In the genomic region with DNA sequence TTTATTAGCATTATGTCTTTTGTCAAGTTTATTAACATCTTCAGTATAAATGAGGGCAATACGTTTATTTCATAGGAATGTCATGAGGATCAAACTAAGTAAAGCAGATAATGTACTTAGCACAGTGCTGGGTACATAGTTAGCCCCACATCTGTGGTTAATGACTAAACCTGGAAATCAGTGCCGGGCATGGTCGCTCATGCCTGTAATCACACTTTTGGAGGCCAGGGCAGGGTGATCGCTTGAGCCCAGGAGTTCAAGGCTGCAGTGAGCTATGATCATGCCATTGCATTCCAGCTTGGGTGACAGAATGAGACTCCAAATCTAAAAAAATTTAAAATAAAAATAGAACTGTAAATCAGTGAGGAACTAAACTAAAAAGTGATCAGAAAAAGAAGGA, we compare ENCODE assay signal across 23 cellular contexts. TPM values are rescaled to one million over a fixed set of nuclear protein-coding genes. Genes with fewer than 3 reads are reported as not detected.
DNase-seq lines count a peak whose midpoint lies in the region; ATAC-seq and TF ChIP-seq lines count a peak whose summit lies in the region.
"Had no signal": no experiment of that assay in that cellular context is flagged by ENCODE, and none has a peak within 500 bp of the region (broad histone marks: within the 10 kb centered on the region; RNA-seq: fewer than 3 reads in every experiment).

No MANE protein-coding gene starts in this region.

- DNase-seq in Caki2 (ENCODE audit: low read depth), result peak; percentile 10
- peak; percentile 19 for DNase-seq in HK-2 (ENCODE audit: unreplicated experiment)
- DNase-seq in glomerular visceral epithelial cell (ENCODE audit: extremely low spot score), result peak; percentile 16
- peak; percentile 39 for DNase-seq in renal cortical epithelial cell (ENCODE audit: low read depth)
- DNase-seq in WTC11 (ENCODE audit: low spot score), result no peak
- no peak for DNase-seq in DMS79 (lab: John Stamatoyannopoulos, UW)
- DNase-seq: CD8-positive, alpha-beta T cell; DMS53; Karpas-422; NCI-H1048; NCI-H1436; NCI-H1930; NCI-H226; NCI-H524; NCI-H82; PC-3; SIG-M5 had no signal

- no peak for TF ChIP-seq CTCF in WTC11 (IDR thresholded peaks at IDR 0.05)

- POLR2A ChIA-PET in WTC11 (lab: Charles Lee), result no interaction called here

- no peak for ATAC-seq in GM21515 (IDR thresholded peaks at IDR 0.05; ENCODE audit: unreplicated experiment)
- no peak for ATAC-seq in WTC11
- no peak for ATAC-seq in GM21360 (IDR thresholded peaks at IDR 0.05; ENCODE audit: unreplicated experiment)
- ATAC-seq: CD8-positive, alpha-beta T cell; PC-3; SK-N-SH treated with all-trans-retinoic acid at 6 μM for 48 hours had no signal

- CTCF ChIA-PET in WTC11 (lab: Charles Lee), result no interaction called here

- no peaks in the 10 kb centered on the region for H3K4me1 Mint-ChIP-seq in WTC11
- H3K4me1 Mint-ChIP-seq: IgD-negative memory B cell had no signal

- peaks cover 3% of the 10 kb centered on the region; the same call in 1 of the 2 replicates for H3K27me3 Mint-ChIP-seq in WTC11 (ENCODE audit: low read depth)
- H3K27me3 Mint-ChIP-seq: IgD-negative memory B cell had no signal

- in situ Hi-C loops in Caki2 (cut with HindIII; ENCODE audit: low pct_unique_long_range_greater_than_20kb, low sequenced_read_pairs), result no loop called here

- no peak overlapping the region for H3K27ac Mint-ChIP-seq in WTC11
- H3K27ac Mint-ChIP-seq: CD8-positive, alpha-beta T cell; IgD-negative memory B cell had no signal

- no peak overlapping the region for H3K4me3 Mint-ChIP-seq in WTC11
- H3K4me3 Mint-ChIP-seq: CD8-positive, alpha-beta T cell; IgD-negative memory B cell had no signal

- peaks cover 51% of the 10 kb centered on the region for H3K36me3 Mint-ChIP-seq in WTC11

- H3K9me3 Mint-ChIP-seq in WTC11, result peaks cover 54% of the 10 kb centered on the region

TF ChIP-seq in WTC11, 78 proteins besides CTCF, POLR2A, EP300 and RAD21 (continues in another document):
- TF ChIP-seq TP53 (CRISPR knock-in tag; IDR thresholded peaks at IDR 0.05) (no peak), CREB1 (CRISPR knock-in tag; IDR thresholded peaks at IDR 0.05) (no peak), SP1 (CRISPR knock-in tag; conservative IDR thresholded peaks at IDR 0.05) (no peak), MXD4 (CRISPR knock-in tag; IDR thresholded peaks at IDR 0.05; ENCODE audit: borderline replicate concordance) (no peak), NR2C2 (CRISPR knock-in tag; IDR thresholded peaks at IDR 0.05) (no peak), ZNF423 (CRISPR knock-in tag; IDR thresholded peaks at IDR 0.05) (no peak), SMAD4 (CRISPR knock-in tag; IDR thresholded peaks at IDR 0.05) (no peak), ZNF232 (CRISPR knock-in tag; IDR thresholded peaks at IDR 0.05) (no peak), RELA (CRISPR knock-in tag; IDR thresholded peaks at IDR 0.05; ENCODE audit: borderline replicate concordance) (no peak)
- TF ChIP-seq, protein P1, sequence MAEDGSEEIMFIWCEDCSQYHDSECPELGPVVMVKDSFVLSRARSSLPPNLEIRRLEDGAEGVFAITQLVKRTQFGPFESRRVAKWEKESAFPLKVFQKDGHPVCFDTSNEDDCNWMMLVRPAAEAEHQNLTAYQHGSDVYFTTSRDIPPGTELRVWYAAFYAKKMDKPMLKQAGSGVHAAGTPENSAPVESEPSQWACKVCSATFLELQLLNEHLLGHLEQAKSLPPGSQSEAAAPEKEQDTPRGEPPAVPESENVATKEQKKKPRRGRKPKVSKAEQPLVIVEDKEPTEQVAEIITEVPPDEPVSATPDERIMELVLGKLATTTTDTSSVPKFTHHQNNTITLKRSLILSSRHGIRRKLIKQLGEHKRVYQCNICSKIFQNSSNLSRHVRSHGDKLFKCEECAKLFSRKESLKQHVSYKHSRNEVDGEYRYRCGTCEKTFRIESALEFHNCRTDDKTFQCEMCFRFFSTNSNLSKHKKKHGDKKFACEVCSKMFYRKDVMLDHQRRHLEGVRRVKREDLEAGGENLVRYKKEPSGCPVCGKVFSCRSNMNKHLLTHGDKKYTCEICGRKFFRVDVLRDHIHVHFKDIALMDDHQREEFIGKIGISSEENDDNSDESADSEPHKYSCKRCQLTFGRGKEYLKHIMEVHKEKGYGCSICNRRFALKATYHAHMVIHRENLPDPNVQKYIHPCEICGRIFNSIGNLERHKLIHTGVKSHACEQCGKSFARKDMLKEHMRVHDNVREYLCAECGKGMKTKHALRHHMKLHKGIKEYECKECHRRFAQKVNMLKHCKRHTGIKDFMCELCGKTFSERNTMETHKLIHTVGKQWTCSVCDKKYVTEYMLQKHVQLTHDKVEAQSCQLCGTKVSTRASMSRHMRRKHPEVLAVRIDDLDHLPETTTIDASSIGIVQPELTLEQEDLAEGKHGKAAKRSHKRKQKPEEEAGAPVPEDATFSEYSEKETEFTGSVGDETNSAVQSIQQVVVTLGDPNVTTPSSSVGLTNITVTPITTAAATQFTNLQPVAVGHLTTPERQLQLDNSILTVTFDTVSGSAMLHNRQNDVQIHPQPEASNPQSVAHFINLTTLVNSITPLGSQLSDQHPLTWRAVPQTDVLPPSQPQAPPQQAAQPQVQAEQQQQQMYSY (CRISPR knock-in tag; IDR thresholded peaks at IDR 0.05), result no peak
- TF ChIP-seq, protein P2, sequence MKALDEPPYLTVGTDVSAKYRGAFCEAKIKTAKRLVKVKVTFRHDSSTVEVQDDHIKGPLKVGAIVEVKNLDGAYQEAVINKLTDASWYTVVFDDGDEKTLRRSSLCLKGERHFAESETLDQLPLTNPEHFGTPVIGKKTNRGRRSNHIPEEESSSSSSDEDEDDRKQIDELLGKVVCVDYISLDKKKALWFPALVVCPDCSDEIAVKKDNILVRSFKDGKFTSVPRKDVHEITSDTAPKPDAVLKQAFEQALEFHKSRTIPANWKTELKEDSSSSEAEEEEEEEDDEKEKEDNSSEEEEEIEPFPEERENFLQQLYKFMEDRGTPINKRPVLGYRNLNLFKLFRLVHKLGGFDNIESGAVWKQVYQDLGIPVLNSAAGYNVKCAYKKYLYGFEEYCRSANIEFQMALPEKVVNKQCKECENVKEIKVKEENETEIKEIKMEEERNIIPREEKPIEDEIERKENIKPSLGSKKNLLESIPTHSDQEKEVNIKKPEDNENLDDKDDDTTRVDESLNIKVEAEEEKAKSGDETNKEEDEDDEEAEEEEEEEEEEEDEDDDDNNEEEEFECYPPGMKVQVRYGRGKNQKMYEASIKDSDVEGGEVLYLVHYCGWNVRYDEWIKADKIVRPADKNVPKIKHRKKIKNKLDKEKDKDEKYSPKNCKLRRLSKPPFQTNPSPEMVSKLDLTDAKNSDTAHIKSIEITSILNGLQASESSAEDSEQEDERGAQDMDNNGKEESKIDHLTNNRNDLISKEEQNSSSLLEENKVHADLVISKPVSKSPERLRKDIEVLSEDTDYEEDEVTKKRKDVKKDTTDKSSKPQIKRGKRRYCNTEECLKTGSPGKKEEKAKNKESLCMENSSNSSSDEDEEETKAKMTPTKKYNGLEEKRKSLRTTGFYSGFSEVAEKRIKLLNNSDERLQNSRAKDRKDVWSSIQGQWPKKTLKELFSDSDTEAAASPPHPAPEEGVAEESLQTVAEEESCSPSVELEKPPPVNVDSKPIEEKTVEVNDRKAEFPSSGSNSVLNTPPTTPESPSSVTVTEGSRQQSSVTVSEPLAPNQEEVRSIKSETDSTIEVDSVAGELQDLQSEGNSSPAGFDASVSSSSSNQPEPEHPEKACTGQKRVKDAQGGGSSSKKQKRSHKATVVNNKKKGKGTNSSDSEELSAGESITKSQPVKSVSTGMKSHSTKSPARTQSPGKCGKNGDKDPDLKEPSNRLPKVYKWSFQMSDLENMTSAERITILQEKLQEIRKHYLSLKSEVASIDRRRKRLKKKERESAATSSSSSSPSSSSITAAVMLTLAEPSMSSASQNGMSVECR (CRISPR knock-in tag; IDR thresholded peaks at IDR 0.05; ENCODE audit: borderline replicate concordance), result no peak
- TF ChIP-seq, protein P3, sequence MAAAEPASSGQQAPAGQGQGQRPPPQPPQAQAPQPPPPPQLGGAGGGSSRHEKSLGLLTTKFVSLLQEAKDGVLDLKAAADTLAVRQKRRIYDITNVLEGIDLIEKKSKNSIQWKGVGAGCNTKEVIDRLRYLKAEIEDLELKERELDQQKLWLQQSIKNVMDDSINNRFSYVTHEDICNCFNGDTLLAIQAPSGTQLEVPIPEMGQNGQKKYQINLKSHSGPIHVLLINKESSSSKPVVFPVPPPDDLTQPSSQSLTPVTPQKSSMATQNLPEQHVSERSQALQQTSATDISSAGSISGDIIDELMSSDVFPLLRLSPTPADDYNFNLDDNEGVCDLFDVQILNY (CRISPR knock-in tag; IDR thresholded peaks at IDR 0.05), result no peak
- TF ChIP-seq, protein P4, sequence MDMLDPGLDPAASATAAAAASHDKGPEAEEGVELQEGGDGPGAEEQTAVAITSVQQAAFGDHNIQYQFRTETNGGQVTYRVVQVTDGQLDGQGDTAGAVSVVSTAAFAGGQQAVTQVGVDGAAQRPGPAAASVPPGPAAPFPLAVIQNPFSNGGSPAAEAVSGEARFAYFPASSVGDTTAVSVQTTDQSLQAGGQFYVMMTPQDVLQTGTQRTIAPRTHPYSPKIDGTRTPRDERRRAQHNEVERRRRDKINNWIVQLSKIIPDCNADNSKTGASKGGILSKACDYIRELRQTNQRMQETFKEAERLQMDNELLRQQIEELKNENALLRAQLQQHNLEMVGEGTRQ (CRISPR knock-in tag; IDR thresholded peaks at IDR 0.05), result no peak
- TF ChIP-seq, protein P5, sequence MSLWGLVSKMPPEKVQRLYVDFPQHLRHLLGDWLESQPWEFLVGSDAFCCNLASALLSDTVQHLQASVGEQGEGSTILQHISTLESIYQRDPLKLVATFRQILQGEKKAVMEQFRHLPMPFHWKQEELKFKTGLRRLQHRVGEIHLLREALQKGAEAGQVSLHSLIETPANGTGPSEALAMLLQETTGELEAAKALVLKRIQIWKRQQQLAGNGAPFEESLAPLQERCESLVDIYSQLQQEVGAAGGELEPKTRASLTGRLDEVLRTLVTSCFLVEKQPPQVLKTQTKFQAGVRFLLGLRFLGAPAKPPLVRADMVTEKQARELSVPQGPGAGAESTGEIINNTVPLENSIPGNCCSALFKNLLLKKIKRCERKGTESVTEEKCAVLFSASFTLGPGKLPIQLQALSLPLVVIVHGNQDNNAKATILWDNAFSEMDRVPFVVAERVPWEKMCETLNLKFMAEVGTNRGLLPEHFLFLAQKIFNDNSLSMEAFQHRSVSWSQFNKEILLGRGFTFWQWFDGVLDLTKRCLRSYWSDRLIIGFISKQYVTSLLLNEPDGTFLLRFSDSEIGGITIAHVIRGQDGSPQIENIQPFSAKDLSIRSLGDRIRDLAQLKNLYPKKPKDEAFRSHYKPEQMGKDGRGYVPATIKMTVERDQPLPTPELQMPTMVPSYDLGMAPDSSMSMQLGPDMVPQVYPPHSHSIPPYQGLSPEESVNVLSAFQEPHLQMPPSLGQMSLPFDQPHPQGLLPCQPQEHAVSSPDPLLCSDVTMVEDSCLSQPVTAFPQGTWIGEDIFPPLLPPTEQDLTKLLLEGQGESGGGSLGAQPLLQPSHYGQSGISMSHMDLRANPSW (CRISPR knock-in tag; conservative IDR thresholded peaks at IDR 0.05; ENCODE audit: low read depth), result no peak

RNA-seq across cellular contexts. Expression of a gene that starts 44.8 kb away (rescaled TPM):
- total RNA-seq in Caki2 (2014; rRNA removed; shearing (Covaris generic); ENCODE audit: low replicate concordance), result not detected in 2 replicates
- not detected in 2 replicates for total RNA-seq in renal cortical epithelial cell
- total RNA-seq in WTC11 (2021), result 3.4 to 4.3 TPM (median 3.9 TPM) in 3 replicates
- total RNA-seq: CD8-positive, alpha-beta T cell; HT1080; MCF 10A; PC-3 had no signal

Comparison
In these comparisons a context has a peak if more than half of its experiments do, and no peak if none do; other contexts are left out.
1. DNase-seq: peak in Caki2 (single experiment), HK-2 (single experiment), glomerular visceral epithelial cell (single experiment) and renal cortical epithelial cell (single experiment); none in WTC11 (single experiment) and DMS79 (single experiment).